In the genomic region with DNA sequence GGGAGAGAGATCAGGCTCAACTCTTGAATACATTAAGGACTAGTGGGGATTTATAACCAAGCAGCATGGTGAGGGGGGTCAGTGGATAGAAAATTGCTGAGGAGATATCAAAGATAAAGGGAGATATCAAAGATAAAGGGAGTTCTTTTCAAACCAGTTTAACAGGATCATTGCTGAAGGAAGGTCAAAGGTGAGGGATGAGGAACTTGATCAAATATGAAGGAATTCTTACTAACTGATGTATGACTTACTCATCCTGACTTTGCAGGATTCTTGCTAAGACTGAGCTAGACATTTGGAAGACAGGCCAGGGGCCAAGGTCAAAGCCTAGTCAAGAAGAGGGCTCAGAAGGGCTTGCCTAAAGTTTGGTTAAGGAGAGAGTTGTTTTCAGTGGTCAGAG, we compare ENCODE assay signal across 2 cellular contexts.
TF ChIP-seq lines count a peak whose summit lies in the region.

No MANE protein-coding gene starts in this region.

TF ChIP-seq in HCT116, 20 proteins besides CTCF, POLR2A, EP300 and RAD21:
- TF ChIP-seq SP1 (IDR thresholded peaks at IDR 0.05; ENCODE audit: low read depth), result no peak; the same call in 1 of the 2 replicates
- peak; percentile 20; the same call in 1 of the 2 replicates for TF ChIP-seq JUND (IDR thresholded peaks at IDR 0.05)
- TF ChIP-seq ZFX (IDR thresholded peaks at IDR 0.05), result no peak

TF ChIP-seq in endothelial cell of umbilical vein, 7 proteins besides CTCF, POLR2A, EP300 and RAD21:
- TF ChIP-seq GATA2 (IDR thresholded peaks at IDR 0.05; ENCODE audit: insufficient read depth, insufficient read length, low read depth, low read length) (peak; percentile 53), EZH2 (IDR thresholded peaks at IDR 0.05; ENCODE audit: borderline replicate concordance, low read depth, low read length, severe bottlenecking) (no peak)
